8 cellular contexts compared by ENCODE assay signal in genomic region chr9:129143031-129143441, GRCh38. TPM values are rescaled to one million over a fixed set of nuclear protein-coding genes. Genes with fewer than 3 reads are reported as not detected.
DNase-seq lines count a peak whose midpoint lies in the region; ATAC-seq, FAIRE-seq and TF ChIP-seq lines count a peak whose summit lies in the region.

No MANE protein-coding gene starts in this region.

- intact Hi-C loops in HepG2 (cut with micrococcal nuclease; ENCODE audit: unreplicated experiment): loop anchor here (5.0 kb wide), 1 partner anchor 34 kb away; the partner anchor contains the start of gene IER5L

- ATAC-seq in HepG2: peak; percentile 28
- ATAC-seq in GM21619 (IDR thresholded peaks at IDR 0.05; ENCODE audit: unreplicated experiment): no peak

- peak overlapping the region; percentile 91 to 99 for H3K27ac ChIP-seq in coronary artery
- no peak overlapping the region for H3K27ac ChIP-seq in HepG2 (ENCODE audit: extremely low read length, insufficient read depth, low read length)

- H3K79me2 ChIP-seq in HepG2 (ENCODE audit: insufficient read depth, low read length): peaks cover 6% of the 10 kb centered on the region

- H3K9me3 ChIP-seq in HepG2 (ENCODE audit: low read length): no peaks in the 10 kb centered on the region

- peaks cover 64% of the 10 kb centered on the region for H3K4me1 ChIP-seq in HepG2 (ENCODE audit: insufficient read depth, low read length)

- TF ChIP-seq CTCF in GM12874 (IDR thresholded peaks at IDR 0.05; ENCODE audit: insufficient read depth, low read depth, low read length): peak; percentile 98
- TF ChIP-seq CTCF in coronary artery (IDR thresholded peaks at IDR 0.05): peak; percentile 69
- peak; percentile 83 for TF ChIP-seq CTCF in HepG2 (CRISPR knock-in tag; IDR thresholded peaks at IDR 0.05)

- no TSS peak for BruUV-seq in HepG2 (replicated peaks; lab: Mats Ljungman, UMichigan)

- CTCF ChIA-PET in HepG2 (lab: Yijun Ruan, JAX; ENCODE audit: low intra/inter-chr PET ratio, low total read pairs): no interaction called here

- peak; percentile 45; the same call in 1 of the 2 replicates for TF ChIP-seq RAD21 in HepG2 (CRISPR knock-in tag; IDR thresholded peaks at IDR 0.05)

- no peak for TF ChIP-seq POLR2A in HepG2 (IDR thresholded peaks at IDR 0.05; ENCODE audit: insufficient read depth in 1 of 2, low read depth in 2 of 2, low read length in 2 of 2)

- WGBS in HepG2 (ENCODE audit: low lambda C conversion rate): 13% methylated on average over 1 of the region's 2 CpGs

- no peaks in the 10 kb centered on the region for H3K27me3 ChIP-seq in HepG2 (ENCODE audit: control insufficient read depth in 1 of 2, insufficient read depth in 2 of 2, low read length in 2 of 2)

- POLR2A ChIA-PET in HepG2 (lab: Yijun Ruan, JAX): interaction anchor here (0.8 to 1.8 kb wide), 5 partner anchors 24 to 478 kb away, joined by 3 to 6 read pairs (median 4); partner anchors contain the start of genes C9orf50 and IER5L

- TF ChIP-seq EP300 in HepG2 (IDR thresholded peaks at IDR 0.05; ENCODE audit: low read depth in 2 of 2, low read length in 2 of 2): no peak
- no peak for TF ChIP-seq EP300 in HepG2 (CRISPR knock-in tag; IDR thresholded peaks at IDR 0.05; ENCODE audit: borderline replicate concordance)

- DNase-seq in A172 (ENCODE audit: low spot score) (peak; percentile 95), NCI-H2196 (lab: John Stamatoyannopoulos, UW; ENCODE audit: unreplicated experiment) (peak; percentile 85), coronary artery (ENCODE audit: low spot score) (peak; percentile 95), HepG2 (ENCODE audit: low spot score) (peak; percentile 53)
- peak; percentile 76 for DNase-seq in activated CD4-positive, alpha-beta T cell treated with anti-CD3 and anti-CD28 coated beads, Interleukin-2, amount 50 U/mL, for 1 hour
- peak; percentile 77 for DNase-seq in stimulated activated CD4-positive, alpha-beta T cell treated with anti-CD3 and anti-CD28 coated beads, Interleukin-4, amount 100 ng/mL, for 1 hour

- H4K20me1 ChIP-seq in HepG2 (ENCODE audit: insufficient read depth, low read length): no peaks in the 10 kb centered on the region

- peaks cover 6 to 38% of the 10 kb centered on the region in 2 experiments for H3K36me3 ChIP-seq in HepG2 (replicated peaks in 1 of 2; ENCODE audit: control insufficient read depth in 1 of 2, insufficient read depth in 2 of 2, low read length in 2 of 2)

- H3K4me2 ChIP-seq in HepG2 (ENCODE audit: low read depth, low read length): no peak overlapping the region

- peak; percentile 76 for FAIRE-seq in HepG2 (lab: Jason Lieb, UNC)

- peak overlapping the region; percentile 61 for H3K4me3 ChIP-seq in coronary artery
- no peak overlapping the region for H3K4me3 ChIP-seq in HepG2 (replicated peaks in 1 of 3; ENCODE audit: insufficient read depth in 1 of 3, low read depth in 2 of 3, low read length in 3 of 3)

- in situ Hi-C loops in HepG2 (cut with HindIII; ENCODE audit: extremely low pct_ligation_motif_present, low pct_unique_long_range_greater_than_20kb): loop anchor here (5.0 kb wide), 2 partner anchors 34 to 479 kb away; partner anchors contain the start of genes C9orf50 and IER5L

- H3K9ac ChIP-seq in HepG2 (ENCODE audit: insufficient read depth, low read depth, low read length): no peak overlapping the region

- H2AFZ ChIP-seq in HepG2 (ENCODE audit: low read length): no peak overlapping the region

TF ChIP-seq in HepG2, 621 proteins besides CTCF, POLR2A, EP300 and RAD21 (continues in another document):
- 0 out of 2 replicates have a peak, but pooled peaks have one; percentile 13 for TF ChIP-seq ZNF331 (CRISPR knock-in tag; IDR thresholded peaks at IDR 0.05)

RNA-seq across cellular contexts. Expression of gene PTPA, which starts 31.8 kb away (rescaled TPM):
- total RNA-seq in A172 (2014; rRNA removed; shearing (Covaris generic)): 150 and 174 TPM in 2 replicates
- total RNA-seq in HepG2 (2016; rRNA removed; fragmentation: Illumina TruSeq; extraction: Trizol): 105 and 109 TPM in 2 replicates
- total RNA-seq in HepG2 (2016; cell fraction: cytosol; rRNA removed; fragmentation: Illumina TruSeq; extraction: Trizol; ENCODE audit: low read depth): 13.7 and 14.3 TPM in 2 replicates
- 107 and 108 TPM in 2 replicates for total RNA-seq in HepG2 (2016; cell fraction: insoluble cytoplasmic fraction; rRNA removed; fragmentation: Illumina TruSeq; extraction: Trizol)
- 42.5 and 49.9 TPM in 2 replicates for total RNA-seq in HepG2 (2016; cell fraction: membrane; rRNA removed; fragmentation: Illumina TruSeq; extraction: Trizol)
- total RNA-seq in HepG2 (2016; cell fraction: nucleus; rRNA removed; fragmentation: Illumina TruSeq; extraction: Trizol): 57.5 and 66.5 TPM in 2 replicates
- 79.3 and 86.0 TPM in 2 replicates for polyA plus RNA-seq in HepG2 (2011; rRNA removed)
- polyA plus RNA-seq in HepG2 (2011; cell fraction: cytosol; rRNA removed): 78.6 and 93.8 TPM in 2 replicates
- 64.7 and 73.4 TPM in 2 replicates for polyA plus RNA-seq in HepG2 (2011; cell fraction: nucleus; rRNA removed)
- 58.7 and 58.8 TPM in 2 replicates for polyA plus RNA-seq in HepG2 (2012)
- 12.7 and 14.2 TPM in 2 replicates for polyA plus RNA-seq in HepG2 (2016; cell fraction: cytosol; fragmentation: Illumina TruSeq; extraction: Trizol; ENCODE audit: low read depth)
- polyA plus RNA-seq in HepG2 (2016; cell fraction: insoluble cytoplasmic fraction; fragmentation: Illumina TruSeq; extraction: Trizol; ENCODE audit: low read depth): 95.6 and 101 TPM in 2 replicates
- polyA plus RNA-seq in HepG2 (2016; cell fraction: membrane; fragmentation: Illumina TruSeq; extraction: Trizol; ENCODE audit: low read depth): 35.2 and 36.7 TPM in 2 replicates
- polyA plus RNA-seq in HepG2 (2016; cell fraction: nucleus; fragmentation: Illumina TruSeq; extraction: Trizol; ENCODE audit: insufficient read depth, low read depth): 80.4 and 88.7 TPM in 2 replicates
- 104 and 215 TPM in 2 replicates for polyA minus RNA-seq in HepG2 (2011; rRNA and poly(A)+ RNA removed; ENCODE audit: low replicate concordance)
- 57.5 and 58.2 TPM in 2 replicates for polyA minus RNA-seq in HepG2 (2011; cell fraction: cytosol; rRNA and poly(A)+ RNA removed)
- 32.4 and 34.9 TPM in 2 replicates for polyA minus RNA-seq in HepG2 (2011; cell fraction: nucleus; rRNA and poly(A)+ RNA removed)

RNA-seq across cellular contexts. Expression of gene CRAT, which starts 32.4 kb away (rescaled TPM):
- 52.7 and 69.4 TPM in 2 replicates for total RNA-seq in A172 (2014; rRNA removed; shearing (Covaris generic))
- 26.6 and 29.3 TPM in 2 replicates for total RNA-seq in HepG2 (2016; rRNA removed; fragmentation: Illumina TruSeq; extraction: Trizol)
- total RNA-seq in HepG2 (2016; cell fraction: cytosol; rRNA removed; fragmentation: Illumina TruSeq; extraction: Trizol; ENCODE audit: low read depth): 13.7 and 20.3 TPM in 2 replicates
- total RNA-seq in HepG2 (2016; cell fraction: insoluble cytoplasmic fraction; rRNA removed; fragmentation: Illumina TruSeq; extraction: Trizol): 24.5 and 28.0 TPM in 2 replicates
- 27.1 and 32.0 TPM in 2 replicates for total RNA-seq in HepG2 (2016; cell fraction: membrane; rRNA removed; fragmentation: Illumina TruSeq; extraction: Trizol)
- total RNA-seq in HepG2 (2016; cell fraction: nucleus; rRNA removed; fragmentation: Illumina TruSeq; extraction: Trizol): 17.6 and 18.1 TPM in 2 replicates
- 26.1 and 31.1 TPM in 2 replicates for polyA plus RNA-seq in HepG2 (2011; rRNA removed)
- polyA plus RNA-seq in HepG2 (2011; cell fraction: cytosol; rRNA removed): 21.4 and 24.4 TPM in 2 replicates
- 62.4 and 63.9 TPM in 2 replicates for polyA plus RNA-seq in HepG2 (2011; cell fraction: nucleus; rRNA removed)
- 32.3 and 32.7 TPM in 2 replicates for polyA plus RNA-seq in HepG2 (2012)
- polyA plus RNA-seq in HepG2 (2016; cell fraction: cytosol; fragmentation: Illumina TruSeq; extraction: Trizol; ENCODE audit: low read depth): 18.5 and 23.3 TPM in 2 replicates
- polyA plus RNA-seq in HepG2 (2016; cell fraction: insoluble cytoplasmic fraction; fragmentation: Illumina TruSeq; extraction: Trizol; ENCODE audit: low read depth): 27.2 and 34.4 TPM in 2 replicates
- polyA plus RNA-seq in HepG2 (2016; cell fraction: membrane; fragmentation: Illumina TruSeq; extraction: Trizol; ENCODE audit: low read depth): 26.8 and 32.7 TPM in 2 replicates
- 29.5 and 29.9 TPM in 2 replicates for polyA plus RNA-seq in HepG2 (2016; cell fraction: nucleus; fragmentation: Illumina TruSeq; extraction: Trizol; ENCODE audit: insufficient read depth, low read depth)
- 7.1 and 60.6 TPM in 2 replicates for polyA minus RNA-seq in HepG2 (2011; rRNA and poly(A)+ RNA removed; ENCODE audit: low replicate concordance)
- polyA minus RNA-seq in HepG2 (2011; cell fraction: cytosol; rRNA and poly(A)+ RNA removed): 24.5 and 25.6 TPM in 2 replicates
- polyA minus RNA-seq in HepG2 (2011; cell fraction: nucleus; rRNA and poly(A)+ RNA removed): 11.7 and 16.0 TPM in 2 replicates

RNA-seq across cellular contexts. Expression of gene IER5L, which starts 35.0 kb away (rescaled TPM):
- total RNA-seq in A172 (2014; rRNA removed; shearing (Covaris generic)): 53.3 and 55.8 TPM in 2 replicates
- 2.5 and 3.3 TPM in 2 replicates for total RNA-seq in HepG2 (2016; rRNA removed; fragmentation: Illumina TruSeq; extraction: Trizol)
- 2.4 and 2.5 TPM in 2 replicates for total RNA-seq in HepG2 (2016; cell fraction: cytosol; rRNA removed; fragmentation: Illumina TruSeq; extraction: Trizol; ENCODE audit: low read depth)
- total RNA-seq in HepG2 (2016; cell fraction: insoluble cytoplasmic fraction; rRNA removed; fragmentation: Illumina TruSeq; extraction: Trizol): 2.6 and 3.2 TPM in 2 replicates
- 2.0 and 2.7 TPM in 2 replicates for total RNA-seq in HepG2 (2016; cell fraction: membrane; rRNA removed; fragmentation: Illumina TruSeq; extraction: Trizol)
- total RNA-seq in HepG2 (2016; cell fraction: nucleus; rRNA removed; fragmentation: Illumina TruSeq; extraction: Trizol): 0.84 and 1.2 TPM in 2 replicates
- polyA plus RNA-seq in HepG2 (2011; rRNA removed): 1.8 and 3.6 TPM in 2 replicates
- 2.1 and 3.1 TPM in 2 replicates for polyA plus RNA-seq in HepG2 (2011; cell fraction: cytosol; rRNA removed)
- 4.4 and 4.5 TPM in 2 replicates for polyA plus RNA-seq in HepG2 (2011; cell fraction: nucleus; rRNA removed)
- 1.5 and 2.6 TPM in 2 replicates for polyA plus RNA-seq in HepG2 (2012)
- polyA plus RNA-seq in HepG2 (2016; cell fraction: cytosol; fragmentation: Illumina TruSeq; extraction: Trizol; ENCODE audit: low read depth): 0.59 and 0.61 TPM in 2 replicates
- polyA plus RNA-seq in HepG2 (2016; cell fraction: insoluble cytoplasmic fraction; fragmentation: Illumina TruSeq; extraction: Trizol; ENCODE audit: low read depth): 2.2 and 2.5 TPM in 2 replicates
- polyA plus RNA-seq in HepG2 (2016; cell fraction: membrane; fragmentation: Illumina TruSeq; extraction: Trizol; ENCODE audit: low read depth): 0.52 and 0.74 TPM in 2 replicates
- 1.3 and 2.1 TPM in 2 replicates for polyA plus RNA-seq in HepG2 (2016; cell fraction: nucleus; fragmentation: Illumina TruSeq; extraction: Trizol; ENCODE audit: insufficient read depth, low read depth)
- polyA minus RNA-seq in HepG2 (2011; rRNA and poly(A)+ RNA removed; ENCODE audit: low replicate concordance): 5.5 and 12.0 TPM in 2 replicates
- polyA minus RNA-seq in HepG2 (2011; cell fraction: cytosol; rRNA and poly(A)+ RNA removed): 5.6 and 6.2 TPM in 2 replicates
- 1.2 and 1.9 TPM in 2 replicates for polyA minus RNA-seq in HepG2 (2011; cell fraction: nucleus; rRNA and poly(A)+ RNA removed)

Comparison
In these comparisons a context has a peak if more than half of its experiments do, and no peak if none do; other contexts are left out.
1. RNA of gene IER5L, which starts 35.0 kb away (total RNA-seq): 53.3 to 55.8 TPM in A172; 0.84 to 3.3 TPM in HepG2; every median in the first group is over 10 times any median in the second.
2. Peak in every context shown above with its lines, with median percentiles within 50 percentile points of each other: DNase-seq and CTCF ChIP-seq.